8 cellular contexts compared by ENCODE assay signal in genomic region chr11:68903631-68904457, GRCh38. TPM values are rescaled to one million over a fixed set of nuclear protein-coding genes. Genes with fewer than 3 reads are reported as not detected.
DNase-seq lines count a peak whose midpoint lies in the region; ATAC-seq and TF ChIP-seq lines count a peak whose summit lies in the region.

Gene IGHMBP2, plus strand, starts transcription at chr11:68903891. Its CDS starts 62 bp downstream, at chr11:68903953.
Gene MRPL21, minus strand, starts transcription at chr11:68903832. Its CDS starts 22 bp downstream, at chr11:68903810.

- TF ChIP-seq CTCF in AG09319 (IDR thresholded peaks at IDR 0.05; ENCODE audit: low read depth, low read length) (no peak), lower leg skin (IDR thresholded peaks at IDR 0.05) (no peak)

- WGBS in lower leg skin, 2 donors = 0% methylated on average over 48 to 69 of the region's 79 CpGs

- no peaks in the 10 kb centered on the region for H3K9me3 ChIP-seq in duodenal mucosa (ENCODE audit: control insufficient read depth in 1 of 2, low read length in 2 of 2)

- H3K9ac ChIP-seq in duodenal mucosa (ENCODE audit: low read depth in 1 of 2, low read length in 2 of 2) = peak within 1 kb of the TSS; percentile 78 to 90

- TF ChIP-seq POLR2A in lower leg skin (IDR thresholded peaks at IDR 0.05) = no peak

- peak; percentile 85 for ATAC-seq in GM19023 (IDR thresholded peaks at IDR 0.05; ENCODE audit: unreplicated experiment)
- ATAC-seq in HG03342 (IDR thresholded peaks at IDR 0.05; ENCODE audit: unreplicated experiment) = peak; percentile 93

- peaks cover 16 to 26% of the 10 kb centered on the region in 2 donors for H3K4me1 ChIP-seq in duodenal mucosa (ENCODE audit: control insufficient read depth in 1 of 2, insufficient read depth in 2 of 2, low read length in 2 of 2)

- H3K4me3 ChIP-seq in duodenal mucosa (ENCODE audit: low read depth in 1 of 2, low read length in 2 of 2) = peak within 1 kb of the TSS; percentile 96 to 100
- H3K4me3 ChIP-seq in lower leg skin (ENCODE audit: low read depth, poor library complexity, severe bottlenecking) = peak within 1 kb of the TSS; percentile 88

- DNase-seq in AG09319 (ENCODE audit: extremely low read depth, low read depth) (peak; percentile 49), NCI-H69 (lab: John Stamatoyannopoulos, UW) (peak; percentile 92), lower leg skin (ENCODE audit: low spot score in 2 of 2) (peak; percentile 73 to 97)
- peak; percentile 84 to 86 for DNase-seq in activated CD4-positive, alpha-beta T cell treated with anti-CD3 and anti-CD28 coated beads, Interleukin-2, amount 50 U/mL, for 48 hours
- DNase-seq in stimulated activated CD4-positive, alpha-beta T cell treated with anti-CD3 and anti-CD28 coated beads, Interleukin-4, amount 100 ng/mL, for 48 hours (ENCODE audit: low read depth in 2 of 2) = peak; percentile 76 to 85

- intact Hi-C loops in lower leg skin (cut with DNase I; ENCODE audit: low total_unique reads) = no loop called here

- peak within 1 kb of the TSS; percentile 77 for H3K27ac ChIP-seq in duodenal mucosa (ENCODE audit: low read depth, low read length)

- peaks cover 5 to 23% of the 10 kb centered on the region in 2 donors for H3K36me3 ChIP-seq in duodenal mucosa (ENCODE audit: control insufficient read depth in 1 of 2, insufficient read depth in 2 of 2, low read length in 2 of 2)

- no peaks in the 10 kb centered on the region for H3K27me3 ChIP-seq in duodenal mucosa (ENCODE audit: control insufficient read depth in 1 of 2, insufficient read depth in 2 of 2, low read length in 2 of 2)

RNA-seq across cellular contexts. Expression of gene IGHMBP2, which starts in this region (rescaled TPM):
- 10 to 100 TPM; 18.6 to 33.3 (median 30.5) TPM for total RNA-seq in lower leg skin

RNA-seq across cellular contexts. Expression of gene MRPL21, which starts in this region (rescaled TPM):
- 10 to 100 TPM; 34.0 to 54.5 (median 41.8) TPM for total RNA-seq in lower leg skin

Comparison
In these comparisons a context has a peak if more than half of its experiments do, and no peak if none do; other contexts are left out.
1. Peak in every context shown above with its lines: DNase-seq, ATAC-seq, H3K4me3 ChIP-seq and H3K27ac ChIP-seq.